In genomic region chr18:9092665-9093064, GRCh38 we compare ENCODE assay signal across 17 cellular contexts. TPM values are rescaled to one million over a fixed set of nuclear protein-coding genes. Genes with fewer than 3 reads are reported as not detected.
A peak's percentile ranks its signal among the peaks of the same experiment; 100 is the strongest.
DNase-seq lines count a peak whose midpoint lies in the region; ATAC-seq, FAIRE-seq and TF ChIP-seq lines count a peak whose summit lies in the region.
"Had no signal": no experiment of that assay in that cellular context is flagged by ENCODE, and none has a peak within 500 bp of the region (broad histone marks: within the 10 kb centered on the region; RNA-seq: fewer than 3 reads in every experiment).

No MANE protein-coding gene starts in this region.

- TF ChIP-seq POLR2A in HepG2 (IDR thresholded peaks at IDR 0.05; ENCODE audit: insufficient read depth in 1 of 2, low read depth in 2 of 2, low read length in 2 of 2) (no peak), tibial nerve (IDR thresholded peaks at IDR 0.05) (no peak)

- TF ChIP-seq CTCF in HepG2 (CRISPR knock-in tag; IDR thresholded peaks at IDR 0.05): no peak
- no peak for TF ChIP-seq CTCF in tibial nerve (IDR thresholded peaks at IDR 0.05)

- TF ChIP-seq EP300 in HepG2 (IDR thresholded peaks at IDR 0.05; ENCODE audit: low read depth in 2 of 2, low read length in 2 of 2): peak in 1 of 2 experiments; percentile 84; a peak in 2 of 4 replicates
- TF ChIP-seq EP300 in HepG2 (CRISPR knock-in tag; IDR thresholded peaks at IDR 0.05; ENCODE audit: borderline replicate concordance): peak; percentile 75
- no peak for TF ChIP-seq EP300 in tibial nerve (IDR thresholded peaks at IDR 0.05)

- peak overlapping the region; percentile 65 for H3K4me2 ChIP-seq in HepG2 (ENCODE audit: low read depth, low read length)
- H3K4me2 ChIP-seq: PC-9 had no signal

- no peak overlapping the region for H2AFZ ChIP-seq in HepG2 (ENCODE audit: low read length)
- H2AFZ ChIP-seq: PC-9 had no signal

- H3K4me1 Mint-ChIP-seq in T-helper 2 cell treated with Interferon-gamma antibody and Interleukin-4, amounts not matched to agents 5 μg/mL and 100 μg/mL, for 36 hours (ENCODE audit: low read depth): peaks cover 76% of the 10 kb centered on the region
- H3K4me1 Mint-ChIP-seq in activated naive CD8-positive, alpha-beta T cell treated with anti-CD3 and anti-CD28 coated beads, Interleukin-2, amount 50 U/mL, for 24 hours: peaks cover 83% of the 10 kb centered on the region

- no peaks in the 10 kb centered on the region for H3K79me2 ChIP-seq in HepG2 (ENCODE audit: insufficient read depth, low read length)

- H3K36me3 ChIP-seq in HepG2 (replicated peaks in 1 of 2; ENCODE audit: control insufficient read depth in 1 of 2, insufficient read depth in 2 of 2, low read length in 2 of 2) (no peaks in the 10 kb centered on the region), tibial nerve (no peaks in the 10 kb centered on the region)

- no peak overlapping the region for H3K4me3 Mint-ChIP-seq in T-helper 2 cell treated with Interferon-gamma antibody and Interleukin-4, amounts not matched to agents 5 μg/mL and 100 μg/mL, for 36 hours
- no peak overlapping the region for H3K4me3 Mint-ChIP-seq in activated naive CD8-positive, alpha-beta T cell treated with anti-CD3 and anti-CD28 coated beads, Interleukin-2, amount 50 U/mL, for 24 hours
- H3K4me3 Mint-ChIP-seq: type B pancreatic cell had no signal

- peak overlapping the region; percentile 80 for H3K27ac ChIP-seq in HepG2 (ENCODE audit: extremely low read length, insufficient read depth, low read length)
- no peak overlapping the region for H3K27ac ChIP-seq in tibial nerve
- H3K27ac ChIP-seq: PC-9 had no signal

- 0 out of 2 replicates have a peak, but pooled peaks have one; percentile 9 for TF ChIP-seq RAD21 in HepG2 (CRISPR knock-in tag; IDR thresholded peaks at IDR 0.05)

- H3K27me3 ChIP-seq in HepG2 (ENCODE audit: control insufficient read depth in 1 of 2, insufficient read depth in 2 of 2, low read length in 2 of 2) (no peaks in the 10 kb centered on the region), tibial nerve (no peaks in the 10 kb centered on the region)

- CTCF ChIA-PET in HepG2 (lab: Yijun Ruan, JAX; ENCODE audit: low intra/inter-chr PET ratio, low total read pairs): no interaction called here

- no peak for DNase-seq in T-helper 2 cell treated with Interferon-gamma antibody and Interleukin-4, amounts not matched to agents 5 μg/mL and 100 μg/mL, for 36 hours (ENCODE audit: low spot score)
- DNase-seq in T-helper 2 cell (no peak), HuH-7 (ENCODE audit: low spot score) (peak; percentile 59), HepG2 (ENCODE audit: low spot score) (peak; percentile 97), tibial nerve (ENCODE audit: low spot score in 2 of 2) (no peak)
- DNase-seq in activated naive CD8-positive, alpha-beta T cell treated with anti-CD3 and anti-CD28 coated beads, Interleukin-2, amount 50 U/mL, for 24 hours: no peak
- DNase-seq: aorta; effector CD4-positive, alpha-beta T cell; glutamatergic neuron; NCI-H1048; NCI-H2227 treated with DMSO at 0.1 percent for 48 hours; PC-9; small intestine had no signal

- H3K9me3 ChIP-seq in HepG2 (ENCODE audit: low read length) (no peaks in the 10 kb centered on the region), tibial nerve (no peaks in the 10 kb centered on the region)

- intact Hi-C loops in HepG2 (cut with micrococcal nuclease; ENCODE audit: unreplicated experiment): no loop called here

- H3K9me3 Mint-ChIP-seq in T-helper 2 cell treated with Interferon-gamma antibody and Interleukin-4, amounts not matched to agents 5 μg/mL and 100 μg/mL, for 36 hours: no peaks in the 10 kb centered on the region
- no peaks in the 10 kb centered on the region for H3K9me3 Mint-ChIP-seq in activated naive CD8-positive, alpha-beta T cell treated with anti-CD3 and anti-CD28 coated beads, Interleukin-2, amount 50 U/mL, for 24 hours

- in situ Hi-C loops in HepG2 (cut with HindIII; ENCODE audit: extremely low pct_ligation_motif_present, low pct_unique_long_range_greater_than_20kb): no loop called here

- no peaks in the 10 kb centered on the region for H4K20me1 ChIP-seq in HepG2 (ENCODE audit: insufficient read depth, low read length)

- no TSS peak for BruUV-seq in HepG2 (replicated peaks; lab: Mats Ljungman, UMichigan)

- no peaks in the 10 kb centered on the region for H3K27me3 Mint-ChIP-seq in T-helper 2 cell treated with Interferon-gamma antibody and Interleukin-4, amounts not matched to agents 5 μg/mL and 100 μg/mL, for 36 hours (ENCODE audit: low read depth)
- no peaks in the 10 kb centered on the region for H3K27me3 Mint-ChIP-seq in activated naive CD8-positive, alpha-beta T cell treated with anti-CD3 and anti-CD28 coated beads, Interleukin-2, amount 50 U/mL, for 24 hours
- H3K27me3 Mint-ChIP-seq: type B pancreatic cell had no signal

- peak overlapping the region; percentile 59 for H3K9ac ChIP-seq in HepG2 (ENCODE audit: insufficient read depth, low read depth, low read length)

- H3K27ac Mint-ChIP-seq in T-helper 2 cell treated with Interferon-gamma antibody and Interleukin-4, amounts not matched to agents 5 μg/mL and 100 μg/mL, for 36 hours: peak overlapping the region; percentile 97
- H3K27ac Mint-ChIP-seq in activated naive CD8-positive, alpha-beta T cell treated with anti-CD3 and anti-CD28 coated beads, Interleukin-2, amount 50 U/mL, for 24 hours: peak overlapping the region; percentile 92
- H3K27ac Mint-ChIP-seq: type B pancreatic cell had no signal

- no peak for ATAC-seq in activated naive CD8-positive, alpha-beta T cell treated with anti-CD3 and anti-CD28 coated beads, Interleukin-2, amount 50 U/mL, for 24 hours
- ATAC-seq in HepG2 (peak; percentile 96), GM21367 (IDR thresholded peaks at IDR 0.05; ENCODE audit: unreplicated experiment) (no peak), GM21737 (IDR thresholded peaks at IDR 0.05; ENCODE audit: unreplicated experiment) (no peak)

- peaks cover 26% of the 10 kb centered on the region for H3K36me3 Mint-ChIP-seq in T-helper 2 cell treated with Interferon-gamma antibody and Interleukin-4, amounts not matched to agents 5 μg/mL and 100 μg/mL, for 36 hours (ENCODE audit: low read depth)
- H3K36me3 Mint-ChIP-seq in activated naive CD8-positive, alpha-beta T cell treated with anti-CD3 and anti-CD28 coated beads, Interleukin-2, amount 50 U/mL, for 24 hours (ENCODE audit: low read depth): no peaks in the 10 kb centered on the region
- H3K36me3 Mint-ChIP-seq: type B pancreatic cell had no signal

- H3K4me3 ChIP-seq in HepG2 (replicated peaks in 1 of 3; ENCODE audit: insufficient read depth in 1 of 3, low read depth in 2 of 3, low read length in 3 of 3): peak overlapping the region in 1 of 3 experiments; percentile 39; a peak in 1 of 6 replicates
- no peak overlapping the region for H3K4me3 ChIP-seq in tibial nerve
- H3K4me3 ChIP-seq: PC-9 had no signal

- POLR2A ChIA-PET in HepG2 (lab: Yijun Ruan, JAX): interaction anchor here (0.7 to 4.5 kb wide), 4 partner anchors 11 to 44 kb away, joined by 3 to 67 read pairs (median 3); partner anchors contain the start of genes ANKRD12 and NDUFV2

- peak; percentile 99 for FAIRE-seq in HepG2 (lab: Jason Lieb, UNC)
- FAIRE-seq: D721Med, small intestine had no signal

- H3K4me1 ChIP-seq in HepG2 (ENCODE audit: insufficient read depth, low read length): peaks cover 81% of the 10 kb centered on the region
- peaks cover 0 to 12% (median 2%) of the 10 kb centered on the region in 4 donors for H3K4me1 ChIP-seq in tibial nerve

- WGBS in HepG2 (ENCODE audit: low lambda C conversion rate): 3% methylated on average over 2 of the region's 2 CpGs
- WGBS in tibial nerve, 2 donors: 36 to 37% methylated on average over 2 of the region's 2 CpGs

RNA-seq across cellular contexts. Expression of gene NDUFV2, which starts 9.8 kb away (rescaled TPM):
- total RNA-seq in HepG2 (2016; rRNA removed; fragmentation: Illumina TruSeq; extraction: Trizol) (299 and 369 TPM in 2 replicates), tibial nerve (10 to 100 TPM; 62.4 to 91.3 (median 74.6) TPM)
- total RNA-seq in HepG2 (2016; cell fraction: cytosol; rRNA removed; fragmentation: Illumina TruSeq; extraction: Trizol; ENCODE audit: low read depth): 264 and 285 TPM in 2 replicates
- total RNA-seq in HepG2 (2016; cell fraction: insoluble cytoplasmic fraction; rRNA removed; fragmentation: Illumina TruSeq; extraction: Trizol): 309 and 377 TPM in 2 replicates
- total RNA-seq in HepG2 (2016; cell fraction: membrane; rRNA removed; fragmentation: Illumina TruSeq; extraction: Trizol): 307 and 313 TPM in 2 replicates
- 175 and 186 TPM in 2 replicates for total RNA-seq in HepG2 (2016; cell fraction: nucleus; rRNA removed; fragmentation: Illumina TruSeq; extraction: Trizol)
- 179 and 216 TPM in 2 replicates for polyA plus RNA-seq in HepG2 (2011; rRNA removed)
- polyA plus RNA-seq in HepG2 (2011; cell fraction: cytosol; rRNA removed): 94.3 and 126 TPM in 2 replicates
- polyA plus RNA-seq in HepG2 (2011; cell fraction: nucleus; rRNA removed): 54.4 and 62.6 TPM in 2 replicates
- polyA plus RNA-seq in HepG2 (2012): 148 and 182 TPM in 2 replicates
- 325 and 381 TPM in 2 replicates for polyA plus RNA-seq in HepG2 (2016; cell fraction: cytosol; fragmentation: Illumina TruSeq; extraction: Trizol; ENCODE audit: low read depth)
- polyA plus RNA-seq in HepG2 (2016; cell fraction: insoluble cytoplasmic fraction; fragmentation: Illumina TruSeq; extraction: Trizol; ENCODE audit: low read depth): 331 and 354 TPM in 2 replicates
- polyA plus RNA-seq in HepG2 (2016; cell fraction: membrane; fragmentation: Illumina TruSeq; extraction: Trizol; ENCODE audit: low read depth): 233 and 259 TPM in 2 replicates
- 182 and 183 TPM in 2 replicates for polyA plus RNA-seq in HepG2 (2016; cell fraction: nucleus; fragmentation: Illumina TruSeq; extraction: Trizol; ENCODE audit: insufficient read depth, low read depth)
- 35.8 and 38.7 TPM in 2 replicates for polyA minus RNA-seq in HepG2 (2011; rRNA and poly(A)+ RNA removed; ENCODE audit: low replicate concordance)
- polyA minus RNA-seq in HepG2 (2011; cell fraction: cytosol; rRNA and poly(A)+ RNA removed): 26.0 and 35.7 TPM in 2 replicates
- 279 and 305 TPM in 2 replicates for polyA minus RNA-seq in HepG2 (2011; cell fraction: nucleus; rRNA and poly(A)+ RNA removed)

RNA-seq across cellular contexts. Expression of gene ANKRD12, which starts 43.9 kb away (rescaled TPM):
- total RNA-seq in HepG2 (2016; rRNA removed; fragmentation: Illumina TruSeq; extraction: Trizol) (16.8 and 23.2 TPM in 2 replicates), tibial nerve (10 to 100 TPM; 43.5 to 59.7 (median 52.7) TPM)
- total RNA-seq in HepG2 (2016; cell fraction: cytosol; rRNA removed; fragmentation: Illumina TruSeq; extraction: Trizol; ENCODE audit: low read depth): 185 and 208 TPM in 2 replicates
- 13.8 and 24.0 TPM in 2 replicates for total RNA-seq in HepG2 (2016; cell fraction: insoluble cytoplasmic fraction; rRNA removed; fragmentation: Illumina TruSeq; extraction: Trizol)
- total RNA-seq in HepG2 (2016; cell fraction: membrane; rRNA removed; fragmentation: Illumina TruSeq; extraction: Trizol): 82.6 and 97.9 TPM in 2 replicates
- 25.9 and 32.4 TPM in 2 replicates for total RNA-seq in HepG2 (2016; cell fraction: nucleus; rRNA removed; fragmentation: Illumina TruSeq; extraction: Trizol)
- 5.0 and 6.0 TPM in 2 replicates for polyA plus RNA-seq in HepG2 (2011; rRNA removed)
- 1.1 and 3.2 TPM in 2 replicates for polyA plus RNA-seq in HepG2 (2011; cell fraction: cytosol; rRNA removed)
- 11.1 and 12.2 TPM in 2 replicates for polyA plus RNA-seq in HepG2 (2011; cell fraction: nucleus; rRNA removed)
- polyA plus RNA-seq in HepG2 (2012): 12.0 and 13.7 TPM in 2 replicates
- 0.16 and 0.49 TPM in 2 replicates for polyA plus RNA-seq in HepG2 (2016; cell fraction: cytosol; fragmentation: Illumina TruSeq; extraction: Trizol; ENCODE audit: low read depth)
- polyA plus RNA-seq in HepG2 (2016; cell fraction: insoluble cytoplasmic fraction; fragmentation: Illumina TruSeq; extraction: Trizol; ENCODE audit: low read depth): 6.2 and 6.3 TPM in 2 replicates
- 0.37 and 0.38 TPM in 2 replicates for polyA plus RNA-seq in HepG2 (2016; cell fraction: membrane; fragmentation: Illumina TruSeq; extraction: Trizol; ENCODE audit: low read depth)
- polyA plus RNA-seq in HepG2 (2016; cell fraction: nucleus; fragmentation: Illumina TruSeq; extraction: Trizol; ENCODE audit: insufficient read depth, low read depth): 22.3 and 24.5 TPM in 2 replicates
- 17.9 and 18.3 TPM in 2 replicates for polyA minus RNA-seq in HepG2 (2011; rRNA and poly(A)+ RNA removed; ENCODE audit: low replicate concordance)
- polyA minus RNA-seq in HepG2 (2011; cell fraction: cytosol; rRNA and poly(A)+ RNA removed): 40.9 and 44.7 TPM in 2 replicates
- 80.1 and 85.7 TPM in 2 replicates for polyA minus RNA-seq in HepG2 (2011; cell fraction: nucleus; rRNA and poly(A)+ RNA removed)

Comparison
In these comparisons a context has a peak if more than half of its experiments do, and no peak if none do; other contexts are left out.
1. DNase-seq: peak in HuH-7 (single experiment) and HepG2 (single experiment); none in T-helper 2 cell treated with Interferon-gamma antibody and Interleukin-4, amounts not matched to agents 5 μg/mL and 100 μg/mL, for 36 hours (single experiment), T-helper 2 cell (0 of 5), activated naive CD8-positive, alpha-beta T cell treated with anti-CD3 and anti-CD28 coated beads, Interleukin-2, amount 50 U/mL, for 24 hours (single experiment) and tibial nerve (0 of 2).